Comparison of ENCODE assay signal across 1 cellular context in the genomic region with DNA sequence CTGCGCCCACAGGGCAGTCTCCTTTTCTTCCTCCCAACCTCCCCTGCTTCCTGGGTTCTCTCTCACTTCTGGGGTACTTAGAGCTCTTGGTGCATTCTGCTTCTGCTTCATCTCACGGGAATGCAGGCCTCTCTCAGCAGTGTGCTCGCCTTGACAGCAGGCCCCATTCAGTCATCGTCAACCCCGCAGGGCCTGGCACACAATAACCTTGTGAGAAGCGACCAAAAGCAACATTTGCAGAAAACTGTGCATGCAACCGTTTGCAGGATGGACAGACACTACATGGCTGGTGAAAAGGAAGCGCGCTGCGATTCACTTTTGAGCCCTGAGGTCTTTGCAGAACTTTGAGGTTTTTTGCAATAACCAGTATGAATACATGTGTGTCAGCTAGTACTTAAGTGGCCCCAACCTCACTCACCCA.
TF ChIP-seq lines count a peak whose summit lies in the region.

No MANE protein-coding gene starts in this region.

TF ChIP-seq in HepG2, 621 proteins besides CTCF, POLR2A, EP300 and RAD21:
- TF ChIP-seq SIX1 (CRISPR knock-in tag; IDR thresholded peaks at IDR 0.05; ENCODE audit: borderline replicate concordance) (no peak), NFRKB (IDR thresholded peaks at IDR 0.05) (no peak)
- TF ChIP-seq, protein P1, sequence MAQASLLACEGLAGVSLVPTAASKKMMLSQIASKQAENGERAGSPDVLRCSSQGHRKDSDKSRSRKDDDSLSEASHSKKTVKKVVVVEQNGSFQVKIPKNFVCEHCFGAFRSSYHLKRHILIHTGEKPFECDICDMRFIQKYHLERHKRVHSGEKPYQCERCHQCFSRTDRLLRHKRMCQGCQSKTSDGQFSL (CRISPR knock-in tag; IDR thresholded peaks at IDR 0.05): no peak
